Comparison of ENCODE assay signal across 8 cellular contexts in genomic region chr3:169147246-169148008, GRCh38.
DNase-seq lines count a peak whose midpoint lies in the region; ATAC-seq, FAIRE-seq and TF ChIP-seq lines count a peak whose summit lies in the region.

No MANE protein-coding gene starts in this region.

- TF ChIP-seq RAD21 in HepG2 (CRISPR knock-in tag; IDR thresholded peaks at IDR 0.05) = no peak

- peak overlapping the region; percentile 78 for H3K27ac ChIP-seq in RWPE1
- H3K27ac ChIP-seq in dorsolateral prefrontal cortex = peak overlapping the region in 43 of 59 donors; percentile 5 to 84 (median 62)
- H3K27ac ChIP-seq in HepG2 (ENCODE audit: extremely low read length, insufficient read depth, low read length) = no peak overlapping the region
- H3K27ac ChIP-seq in stomach smooth muscle (ENCODE audit: low read length) = peak overlapping the region; percentile 86

- DNase-seq in BE2C (peak; percentile 52), HK-2 (ENCODE audit: unreplicated experiment) (peak; percentile 65), RWPE1 (ENCODE audit: low spot score) (peak; percentile 74), dorsolateral prefrontal cortex (no peak), HepG2 (ENCODE audit: low spot score) (no peak), GOT3 (lab: John Stamatoyannopoulos, UW) (no peak), SIG-M5 (lab: John Stamatoyannopoulos, UW) (no peak)

- H3K79me2 ChIP-seq in HepG2 (ENCODE audit: insufficient read depth, low read length) = no peaks in the 10 kb centered on the region

- H3K36me3 ChIP-seq in BE2C (no peaks in the 10 kb centered on the region), HepG2 (replicated peaks in 1 of 2; ENCODE audit: control insufficient read depth in 1 of 2, insufficient read depth in 2 of 2, low read length in 2 of 2) (no peaks in the 10 kb centered on the region), stomach smooth muscle (ENCODE audit: control insufficient read depth in 2 of 2, insufficient read depth in 2 of 2, low read length in 2 of 2) (no peaks in the 10 kb centered on the region)

- H3K4me1 ChIP-seq in BE2C (peaks cover 6% of the 10 kb centered on the region), HepG2 (ENCODE audit: insufficient read depth, low read length) (peaks cover 17% of the 10 kb centered on the region), stomach smooth muscle (ENCODE audit: control insufficient read depth, insufficient read depth, low read length) (peaks cover 16% of the 10 kb centered on the region)

- TF ChIP-seq POLR2A in HepG2 (IDR thresholded peaks at IDR 0.05; ENCODE audit: insufficient read depth in 1 of 2, low read depth in 2 of 2, low read length in 2 of 2) = no peak

- H3K9me3 ChIP-seq in BE2C (no peaks in the 10 kb centered on the region), HepG2 (ENCODE audit: low read length) (no peaks in the 10 kb centered on the region), stomach smooth muscle (ENCODE audit: control insufficient read depth in 2 of 2, low read length in 2 of 2) (no peaks in the 10 kb centered on the region)

- H3K4me2 ChIP-seq in HepG2 (ENCODE audit: low read depth, low read length) = peak overlapping the region; percentile 70

- H3K27me3 ChIP-seq in BE2C = peaks cover 68% of the 10 kb centered on the region
- peaks cover 11 to 89% (median 72%) of the 10 kb centered on the region in 45 donors for H3K27me3 ChIP-seq in dorsolateral prefrontal cortex
- peaks cover 1 to 33% of the 10 kb centered on the region in 2 experiments; a peak in 4 of 5 replicates for H3K27me3 ChIP-seq in HepG2 (ENCODE audit: control insufficient read depth in 1 of 2, insufficient read depth in 2 of 2, low read length in 2 of 2)
- H3K27me3 ChIP-seq in stomach smooth muscle (ENCODE audit: control insufficient read depth in 1 of 2, insufficient read depth in 2 of 2, low read length in 2 of 2) = peaks cover 0 to 58% of the 10 kb centered on the region in 2 donors

- H3K9ac ChIP-seq in HepG2 (ENCODE audit: insufficient read depth, low read depth, low read length) (no peak overlapping the region), stomach smooth muscle (ENCODE audit: low read length in 2 of 2) (peak overlapping the region; percentile 39 to 86)

- peak overlapping the region; percentile 58 for H3K4me3 ChIP-seq in BE2C (ENCODE audit: low read depth, low read length)
- H3K4me3 ChIP-seq in dorsolateral prefrontal cortex = peak overlapping the region in 51 of 59 donors; percentile 0 to 61 (median 33)
- peak overlapping the region; percentile 22 to 54 (median 47) for H3K4me3 ChIP-seq in HepG2 (replicated peaks in 1 of 3; ENCODE audit: insufficient read depth in 1 of 3, low read depth in 2 of 3, low read length in 3 of 3)
- peak overlapping the region; percentile 44 to 83 for H3K4me3 ChIP-seq in stomach smooth muscle (ENCODE audit: low read length in 2 of 2)

- peak; percentile 38; the same call in 2 of the 3 replicates for ATAC-seq in HepG2

- no peak overlapping the region for H2AFZ ChIP-seq in HepG2 (ENCODE audit: low read length)

- intact Hi-C loops in dorsolateral prefrontal cortex (cut with DNase I) (loop anchor here (5.0 kb wide), 3 partner anchors 200 to 620 kb away; partner anchors contain the start of genes MECOM (in 2 of the 2), ACTRT3 (in 1 of the 2) and TERC (in 1 of the 2)), HepG2 (cut with micrococcal nuclease; ENCODE audit: unreplicated experiment) (loop anchor here (10.0 kb wide), 3 partner anchors 147 to 283 kb away; no protein-coding TSS in a partner anchor)

- no TSS peak for BruUV-seq in HepG2 (replicated peaks; lab: Mats Ljungman, UMichigan)

- TF ChIP-seq CTCF in BE2C (IDR thresholded peaks at IDR 0.05; ENCODE audit: low read depth, low read length) (no peak), RWPE1 (conservative IDR thresholded peaks at IDR 0.05; ENCODE audit: low read depth) (no peak), dorsolateral prefrontal cortex (IDR thresholded peaks at IDR 0.05 in 54 of 56, conservative IDR thresholded peaks at IDR 0.05 in 2 of 56; ENCODE audit: low read depth in 1 of 56, partially characterized antibody in 56 of 56) (no peak), HepG2 (CRISPR knock-in tag; IDR thresholded peaks at IDR 0.05) (no peak)

- in situ Hi-C loops in HepG2 (cut with HindIII; ENCODE audit: extremely low pct_ligation_motif_present, low pct_unique_long_range_greater_than_20kb) = loop anchor here (5.0 kb wide), 1 partner anchor 515 kb away; the partner anchor contains the start of gene MECOM

- no peaks in the 10 kb centered on the region for H4K20me1 ChIP-seq in HepG2 (ENCODE audit: insufficient read depth, low read length)

- CTCF ChIA-PET in RWPE1 (lab: Yijun Ruan, JAX) = interaction anchor here (0.6 to 3.9 kb wide), 5 partner anchors 106 to 692 kb away, joined by 3 to 21 read pairs (median 4); no protein-coding TSS in a partner anchor
- CTCF ChIA-PET in HepG2 (lab: Yijun Ruan, JAX; ENCODE audit: low intra/inter-chr PET ratio, low total read pairs) = no interaction called here

- TF ChIP-seq EP300 in HepG2 (IDR thresholded peaks at IDR 0.05; ENCODE audit: low read depth in 2 of 2, low read length in 2 of 2) (no peak), HepG2 (CRISPR knock-in tag; IDR thresholded peaks at IDR 0.05; ENCODE audit: borderline replicate concordance) (no peak)

- no peak for FAIRE-seq in HepG2 (lab: Jason Lieb, UNC)

- POLR2A ChIA-PET in RWPE1 (lab: Yijun Ruan, JAX; ENCODE audit: low non-redundant PET) = no interaction called here
- POLR2A ChIA-PET in HepG2 (lab: Yijun Ruan, JAX) = no interaction called here

- 8% methylated on average over 29 of the region's 29 CpGs for WGBS in HepG2 (ENCODE audit: low lambda C conversion rate)

TF ChIP-seq in HepG2, 621 proteins besides CTCF, POLR2A, EP300 and RAD21:
- TF ChIP-seq ZNF430 (CRISPR knock-in tag; IDR thresholded peaks at IDR 0.05) = no peak
- 0 out of 2 replicates have a peak, but pooled peaks have one; percentile 2 for TF ChIP-seq CEBPB (IDR thresholded peaks at IDR 0.05; ENCODE audit: borderline replicate concordance, low read depth, low read length)
- TF ChIP-seq CREBL2 (CRISPR knock-in tag; IDR thresholded peaks at IDR 0.05; ENCODE audit: borderline replicate concordance) = no peak
- no peak for TF ChIP-seq FOXA1 (IDR thresholded peaks at IDR 0.05)
- TF ChIP-seq FOXA1 (CRISPR knock-in tag; IDR thresholded peaks at IDR 0.05) = no peak
- TF ChIP-seq HOMEZ (CRISPR knock-in tag; IDR thresholded peaks at IDR 0.05; ENCODE audit: low read depth) = no peak
- peak; percentile 73 for TF ChIP-seq ZFP91 (CRISPR knock-in tag; IDR thresholded peaks at IDR 0.05; ENCODE audit: borderline replicate concordance)
- no peak for TF ChIP-seq ZNF768 (CRISPR knock-in tag; IDR thresholded peaks at IDR 0.05)
- TF ChIP-seq KAT8 (CRISPR knock-in tag; IDR thresholded peaks at IDR 0.05) = no peak
- TF ChIP-seq HNRNPK (IDR thresholded peaks at IDR 0.05; ENCODE audit: low read depth, low read length, poor library complexity, severe bottlenecking) = peak; percentile 73

Comparison
In these comparisons a context has a peak if more than half of its experiments do, and no peak if none do; other contexts are left out.
1. DNase-seq: peak in BE2C (single experiment), HK-2 (single experiment) and RWPE1 (single experiment); none in dorsolateral prefrontal cortex (0 of 10), HepG2 (single experiment), GOT3 (single experiment) and SIG-M5 (single experiment).
2. Peak in every context shown above with its lines, with median percentiles within 50 percentile points of each other: H3K4me3 ChIP-seq.